In the genomic region with DNA sequence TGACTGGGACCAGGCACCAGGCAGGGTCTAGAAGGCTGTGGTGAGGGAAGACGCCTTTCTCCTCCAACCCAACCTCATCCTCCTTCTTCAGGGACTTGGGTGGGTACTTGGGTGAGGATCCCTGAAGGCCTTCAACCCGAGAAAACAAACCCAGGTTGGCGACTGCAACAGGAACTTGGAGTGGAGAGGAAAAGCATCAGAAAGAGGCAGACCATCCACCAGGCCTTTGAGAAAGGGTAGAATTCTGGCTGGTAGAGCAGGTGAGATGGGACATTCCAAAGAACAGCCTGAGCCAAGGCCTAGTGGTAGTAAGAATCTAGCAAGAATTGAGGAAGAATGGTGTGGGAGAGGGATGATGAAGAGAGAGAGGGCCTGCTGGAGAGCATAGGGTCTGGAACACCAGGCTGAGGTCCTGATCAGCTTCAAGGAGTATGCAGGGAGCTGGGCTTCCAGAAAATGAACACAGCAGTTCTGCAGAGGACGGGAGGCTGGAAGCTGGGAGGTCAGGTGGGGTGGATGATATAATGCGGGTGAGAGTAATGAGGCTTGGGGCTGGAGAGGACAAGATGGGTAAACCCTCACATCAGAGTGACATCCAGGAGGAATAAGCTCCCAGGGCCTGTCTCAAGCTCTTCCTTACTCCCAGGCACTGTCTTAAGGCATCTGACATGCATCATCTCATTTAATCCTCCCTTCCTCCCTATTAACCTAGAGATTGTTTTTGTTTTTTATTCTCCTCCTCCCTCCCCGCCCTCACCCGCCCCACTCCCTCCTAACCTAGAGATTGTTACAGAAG, we compare ENCODE assay signal across 1 cellular context.
A peak's percentile ranks its signal among the peaks of the same experiment; 100 is the strongest.
TF ChIP-seq lines count a peak whose summit lies in the region.

No MANE protein-coding gene starts in this region.

TF ChIP-seq in HEK293, 187 proteins besides CTCF, POLR2A, EP300 and RAD21:
- TF ChIP-seq ZNF664 (tag by site-specific recombination; IDR thresholded peaks at IDR 0.05) (peak; percentile 52; the same call in 1 of the 2 replicates), ZBTB7A (tag by site-specific recombination; IDR thresholded peaks at IDR 0.05; ENCODE audit: low read depth) (no peak), ZNF157 (tag by site-specific recombination; IDR thresholded peaks at IDR 0.05) (no peak), ZSCAN23 (tag by site-specific recombination; IDR thresholded peaks at IDR 0.05) (no peak)
TF ChIP-seq in HEK293: peak in this region for 1.
